ENCODE assay signal across 8 cellular contexts in the genomic region with DNA sequence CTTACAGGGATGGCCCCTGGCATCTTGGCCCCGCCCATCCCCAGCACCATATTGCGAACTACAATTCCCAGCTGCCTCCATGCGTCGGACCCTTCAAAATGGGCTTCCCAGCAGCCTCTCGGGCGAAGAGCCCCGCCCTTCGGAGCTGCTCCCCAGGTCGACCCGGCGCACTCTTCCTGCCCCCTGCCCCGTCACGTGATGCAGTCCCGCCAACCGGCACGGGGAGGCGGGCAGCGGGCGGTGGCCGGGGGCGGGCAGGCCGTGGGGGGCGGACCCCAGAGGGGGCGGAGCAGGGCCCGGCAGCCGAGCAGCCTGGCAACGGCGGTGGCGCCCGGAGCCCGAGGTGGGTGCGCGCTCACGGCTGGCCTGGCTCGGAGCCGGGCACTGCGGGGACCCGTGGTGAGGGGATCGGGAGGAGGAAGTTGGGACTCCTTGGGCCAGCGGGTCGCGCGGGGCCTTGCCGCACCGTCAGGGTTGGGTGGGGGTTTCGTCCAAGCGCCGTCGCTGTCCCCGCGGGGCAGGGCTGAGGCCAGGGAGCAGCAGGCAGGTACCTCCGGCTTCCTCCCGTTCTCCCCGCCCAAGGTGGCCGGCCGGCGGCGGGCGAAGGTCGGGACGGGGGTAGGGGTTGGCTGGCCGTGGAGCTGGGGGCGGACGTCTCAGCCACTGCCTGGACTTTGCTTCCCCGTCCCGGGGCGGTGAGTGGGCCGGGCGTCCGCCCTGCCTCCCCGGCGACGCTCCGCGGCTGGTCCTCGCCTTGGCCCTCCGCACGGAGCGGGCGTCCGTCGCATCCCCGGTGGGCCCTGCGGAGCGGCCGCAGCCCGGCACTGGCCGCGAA. TPM values are rescaled to one million over a fixed set of nuclear protein-coding genes. Genes with fewer than 3 reads are reported as not detected.
DNase-seq lines count a peak whose midpoint lies in the region; ATAC-seq and TF ChIP-seq lines count a peak whose summit lies in the region.

Gene MTM1, plus strand, starts transcription at position 302 of the 835 bp plus-strand sequence. CDS start 23,994 bp downstream, outside the sequence.

- H3K27me3 Mint-ChIP-seq in Caco-2 (ENCODE audit: insufficient read depth, unreplicated experiment), result no peaks in the 10 kb centered on the region
- no peaks in the 10 kb centered on the region for H3K27me3 Mint-ChIP-seq in effector memory CD8-positive, alpha-beta T cell

- intact Hi-C loops in Caco-2 (cut with micrococcal nuclease; ENCODE audit: unreplicated experiment), result loop anchor here (1.0 kb wide), 1 partner anchor 21 kb away; no protein-coding TSS in a partner anchor

- peak within 1 kb of the TSS; percentile 75 for H3K4me3 ChIP-seq in Caco-2 (ENCODE audit: low read depth, low read length)

- DNase-seq in Caco-2 (peak; percentile 94 to 95), HUDEP-2 (lab: John Stamatoyannopoulos, UW; ENCODE audit: unreplicated experiment in 76 of 76) (peak in 75 of 76 experiments; percentile 39 to 92 (median 84)), NOMO-1 treated with dmso at 0.1 percent for 144 hours (lab: John Stamatoyannopoulos, UW; ENCODE audit: unreplicated experiment) (peak; percentile 91), medulla oblongata (ENCODE audit: extremely low spot score) (peak; percentile 95)
- DNase-seq in activated CD8-positive, alpha-beta memory T cell treated with anti-CD3 and anti-CD28 coated beads for 48 hours (ENCODE audit: low read depth in 2 of 3, low spot score in 2 of 3), result peak; percentile 47 to 84 (median 68)
- peak; percentile 84 to 86 (median 84) for DNase-seq in effector memory CD8-positive, alpha-beta T cell
- DNase-seq in stimulated activated CD4-positive, alpha-beta T cell treated with anti-CD3 and anti-CD28 coated beads, TNF-alpha, amount 100 ng/mL, for 48 hours (ENCODE audit: low read depth in 3 of 3), result peak; percentile 75 to 88 (median 87)

- no peaks in the 10 kb centered on the region for H3K36me3 Mint-ChIP-seq in Caco-2 (ENCODE audit: insufficient read depth, unreplicated experiment)
- H3K36me3 Mint-ChIP-seq in effector memory CD8-positive, alpha-beta T cell (ENCODE audit: insufficient read depth), result peaks cover 3% of the 10 kb centered on the region

- peak within 1 kb of the TSS; percentile 76 for H3K27ac Mint-ChIP-seq in Caco-2 (ENCODE audit: unreplicated experiment)
- peak within 1 kb of the TSS; percentile 71 to 80 for H3K27ac Mint-ChIP-seq in effector memory CD8-positive, alpha-beta T cell

- no peaks in the 10 kb centered on the region for H3K27me3 ChIP-seq in Caco-2 (replicated peaks; ENCODE audit: control insufficient read depth, insufficient read depth, low read length)

- POLR2A ChIA-PET in Caco-2 (lab: Charles Lee), result no interaction called here

- no peaks in the 10 kb centered on the region for H3K9me3 Mint-ChIP-seq in Caco-2 (ENCODE audit: unreplicated experiment)
- H3K9me3 Mint-ChIP-seq in effector memory CD8-positive, alpha-beta T cell, result no peaks in the 10 kb centered on the region

- CTCF ChIA-PET in Caco-2 (lab: Charles Lee), result no interaction called here

- no peaks in the 10 kb centered on the region for H3K9me3 ChIP-seq in Caco-2

- no peak for TF ChIP-seq CTCF in Caco-2 (IDR thresholded peaks at IDR 0.05; ENCODE audit: insufficient read depth in 1 of 2, low read depth in 1 of 2, low read length in 1 of 2, severe bottlenecking in 1 of 2, unreplicated experiment in 1 of 2)

- peaks cover 10% of the 10 kb centered on the region; the same call in 1 of the 2 replicates for H3K4me1 ChIP-seq in Caco-2

- H3K4me3 Mint-ChIP-seq in Caco-2 (ENCODE audit: unreplicated experiment), result peak within 1 kb of the TSS; percentile 70
- H3K4me3 Mint-ChIP-seq in effector memory CD8-positive, alpha-beta T cell, result peak within 1 kb of the TSS; percentile 83

- peak; percentile 90 for ATAC-seq in GM21390 (IDR thresholded peaks at IDR 0.05; ENCODE audit: unreplicated experiment)
- peak; percentile 88 for ATAC-seq in effector memory CD8-positive, alpha-beta T cell (replicated peaks)

- H3K36me3 ChIP-seq in Caco-2 (ENCODE audit: control insufficient read depth, insufficient read depth, low read length), result no peaks in the 10 kb centered on the region

- BruUV-seq in Caco-2 (replicated peaks; lab: Mats Ljungman, UMichigan), result no TSS peak

- no peaks in the 10 kb centered on the region for H3K4me1 Mint-ChIP-seq in Caco-2 (ENCODE audit: low read depth, unreplicated experiment)
- H3K4me1 Mint-ChIP-seq in effector memory CD8-positive, alpha-beta T cell (ENCODE audit: low read depth in 2 of 2), result peaks cover 21 to 33% of the 10 kb centered on the region in 2 donors

RNA-seq across cellular contexts. Expression of gene MTM1, which starts in this region (rescaled TPM):
- 9.7 and 10.0 TPM in 2 replicates for total RNA-seq in Caco-2 (2022)

Comparison
In these comparisons a context has a peak if more than half of its experiments do, and no peak if none do; other contexts are left out.
1. Peak in every context shown above with its lines: DNase-seq, ATAC-seq and H3K4me3 ChIP-seq.